ENCODE assay signal across 1 cellular context in genomic region chr9:134343637-134344036, GRCh38.
TF ChIP-seq lines count a peak whose summit lies in the region.

No MANE protein-coding gene starts in this region.

TF ChIP-seq in SK-N-SH, 30 proteins besides CTCF, POLR2A, EP300 and RAD21 (continued from another document):
- TF ChIP-seq PBX3 (IDR thresholded peaks at IDR 0.05) = no peak
- no peak for TF ChIP-seq YY1 (IDR thresholded peaks at IDR 0.05; ENCODE audit: low read depth)
- TF ChIP-seq EZH2phosphoT487 (IDR thresholded peaks at IDR 0.05; ENCODE audit: borderline replicate concordance, low read depth) = no peak
- TF ChIP-seq POLR2AphosphoS5 (IDR thresholded peaks at IDR 0.05; ENCODE audit: low read depth, low read length) = no peak
- no peak for TF ChIP-seq FOXM1 (IDR thresholded peaks at IDR 0.05; ENCODE audit: low read depth)
- no peak for TF ChIP-seq NRF1 (IDR thresholded peaks at IDR 0.05; ENCODE audit: low read depth, low read length)
